ENCODE assay signal across 1 cellular context in genomic region chr3:101012312-101012711, GRCh38.
TF ChIP-seq lines count a peak whose summit lies in the region.
"Not testable (repeated sequence)": the region's sequence is repeated elsewhere in the genome, so short reads cannot be mapped to it uniquely, and the experiment has no call there.

No MANE protein-coding gene starts in this region.

- not testable (repeated sequence) for H3K9me3 ChIP-seq in HEK293 (ENCODE audit: control insufficient read depth, insufficient read depth, low read depth, low read length)

- TF ChIP-seq CTCF in HEK293 (tag by site-specific recombination; IDR thresholded peaks at IDR 0.05): not testable (repeated sequence)

- not testable (repeated sequence) for H3K27ac ChIP-seq in HEK293 (ENCODE audit: extremely low read depth, low read depth, low read length)

- POLR2A ChIA-PET in HEK293 (lab: Yijun Ruan, JAX): not testable (repeated sequence)

- not testable (repeated sequence) for H3K4me1 ChIP-seq in HEK293 (ENCODE audit: control insufficient read depth, insufficient read depth, low read length)

- not testable (repeated sequence) for H3K36me3 ChIP-seq in HEK293 (ENCODE audit: control insufficient read depth in 2 of 2, insufficient read depth in 1 of 2, low read length in 2 of 2)

- CTCF ChIA-PET in HEK293 (lab: Yijun Ruan, JAX): not testable (repeated sequence)

- not testable (repeated sequence) for H3K4me3 ChIP-seq in HEK293 (ENCODE audit: low read depth, low read length)

TF ChIP-seq in HEK293, 187 proteins besides CTCF, POLR2A, EP300 and RAD21:
- TF ChIP-seq SETDB1 (IDR thresholded peaks at IDR 0.05; ENCODE audit: insufficient read length, low read length): peak; percentile 58
